In the genomic region with DNA sequence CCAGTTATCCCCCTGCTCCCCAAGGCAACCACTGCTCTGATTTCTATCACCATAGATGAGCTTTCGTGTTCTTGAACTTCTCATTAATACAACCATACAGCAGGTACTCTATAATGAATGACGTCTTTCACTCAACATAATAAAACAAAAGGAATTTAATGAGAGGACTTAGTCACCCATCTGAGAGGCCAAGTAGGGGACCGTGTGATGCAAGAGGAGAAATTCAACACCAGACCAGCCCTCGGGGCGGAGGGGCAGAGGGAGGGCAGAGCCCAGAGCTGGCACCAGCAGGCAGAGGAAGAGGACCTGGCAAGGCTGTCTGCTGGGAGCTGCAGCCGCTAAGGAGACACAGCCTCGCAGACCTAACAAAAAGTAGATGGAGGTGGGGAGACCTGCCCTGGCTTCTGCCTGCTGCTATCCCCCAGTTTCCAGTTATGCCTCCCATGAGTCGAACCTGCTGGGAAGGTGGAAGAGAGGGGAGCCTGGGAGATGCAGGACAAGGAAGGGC, we compare ENCODE assay signal across 8 cellular contexts. TPM values are rescaled to one million over a fixed set of nuclear protein-coding genes. Genes with fewer than 3 reads are reported as not detected.
DNase-seq lines count a peak whose midpoint lies in the region; ATAC-seq and TF ChIP-seq lines count a peak whose summit lies in the region.

No MANE protein-coding gene starts in this region.

- H3K27ac ChIP-seq in CD4-positive, alpha-beta T cell (ENCODE audit: low read depth, low read length): no peak overlapping the region

- no peak for TF ChIP-seq CTCF in epithelial cell of esophagus (IDR thresholded peaks at IDR 0.05; ENCODE audit: insufficient read depth, low read depth, low read length, missing control alignments)
- TF ChIP-seq CTCF in CD4-positive, alpha-beta T cell (IDR thresholded peaks at IDR 0.05): no peak

- DNase-seq in GOT3 (lab: John Stamatoyannopoulos, UW) (peak; percentile 68), NCI-H460 (ENCODE audit: extremely low read depth, low read depth) (peak; percentile 97), epithelial cell of esophagus (ENCODE audit: low read depth) (peak; percentile 91), nucleus accumbens (lab: John Stamatoyannopoulos, UW) (peak in 30 of 56 donors; percentile 11 to 85 (median 22))
- DNase-seq in CD4-positive, alpha-beta T cell: no peak

- no peak overlapping the region for H3K4me3 ChIP-seq in epithelial cell of esophagus (ENCODE audit: low read length)

- no peak for ATAC-seq in GM18519 (IDR thresholded peaks at IDR 0.05; ENCODE audit: low FRiP score, unreplicated experiment)
- no peak for ATAC-seq in HG03520 (IDR thresholded peaks at IDR 0.05; ENCODE audit: unreplicated experiment)
- no peak for ATAC-seq in CD4-positive, alpha-beta T cell (ENCODE audit: poor library complexity)
- no peak for ATAC-seq in GM18505 (IDR thresholded peaks at IDR 0.05; ENCODE audit: unreplicated experiment)

- POLR2A ChIA-PET in CD4-positive, alpha-beta T cell (lab: Charles Lee): no interaction called here

- no peak overlapping the region for H3K4me3 Mint-ChIP-seq in CD4-positive, alpha-beta T cell

- intact Hi-C loops in CD4-positive, alpha-beta T cell (cut with DNase I, micrococcal nuclease): no loop called here

- no peaks in the 10 kb centered on the region for H3K36me3 Mint-ChIP-seq in CD4-positive, alpha-beta T cell (ENCODE audit: low read depth)

- no peaks in the 10 kb centered on the region for H3K9me3 ChIP-seq in CD4-positive, alpha-beta T cell (ENCODE audit: control insufficient read depth, low read length)

- TF ChIP-seq POLR2A in GM18505 (IDR thresholded peaks at IDR 0.05; ENCODE audit: borderline replicate concordance, extremely low read depth, insufficient read depth, insufficient read length): no peak

- no peaks in the 10 kb centered on the region for H3K27me3 ChIP-seq in CD4-positive, alpha-beta T cell (ENCODE audit: control insufficient read depth, insufficient read depth, low read length)

- CTCF ChIA-PET in CD4-positive, alpha-beta T cell (lab: Charles Lee): no interaction called here

- no peaks in the 10 kb centered on the region for H3K9me3 Mint-ChIP-seq in CD4-positive, alpha-beta T cell

- no peaks in the 10 kb centered on the region for H3K4me1 Mint-ChIP-seq in CD4-positive, alpha-beta T cell (ENCODE audit: low read depth)

- no peaks in the 10 kb centered on the region for H3K27me3 Mint-ChIP-seq in CD4-positive, alpha-beta T cell

- no peak overlapping the region for H3K27ac Mint-ChIP-seq in CD4-positive, alpha-beta T cell

RNA-seq across cellular contexts. Expression of gene CCN5, which starts 13.7 kb away (rescaled TPM):
- total RNA-seq in NCI-H460 (2014; rRNA removed; shearing (Covaris generic)): 5.3 and 8.1 TPM in 2 replicates
- polyA plus RNA-seq in NCI-H460 (2014; cell fraction: nucleus; rRNA removed): 28.6 and 38.0 TPM in 2 replicates
- not detected for total RNA-seq in CD4-positive, alpha-beta T cell

RNA-seq across cellular contexts. Expression of gene KCNK15, which starts 16.8 kb away (rescaled TPM):
- total RNA-seq in NCI-H460 (2014; rRNA removed; shearing (Covaris generic)): 1.0 and 1.2 TPM in 2 replicates
- 0.68 TPM in 2 replicates for polyA plus RNA-seq in NCI-H460 (2014; cell fraction: nucleus; rRNA removed)
- not detected for total RNA-seq in CD4-positive, alpha-beta T cell

Comparison
In these comparisons a context has a peak if more than half of its experiments do, and no peak if none do; other contexts are left out.
1. DNase-seq: peak in GOT3 (single experiment), NCI-H460 (single experiment), epithelial cell of esophagus (single experiment) and nucleus accumbens (30 of 56); none in CD4-positive, alpha-beta T cell (0 of 10).